In genomic region chr14:53180272-53181221, GRCh38 we compare ENCODE assay signal across 8 cellular contexts. TPM values are rescaled to one million over a fixed set of nuclear protein-coding genes. Genes with fewer than 3 reads are reported as not detected.
DNase-seq lines count a peak whose midpoint lies in the region; ATAC-seq and TF ChIP-seq lines count a peak whose summit lies in the region.

No MANE protein-coding gene starts in this region.

- DNase-seq in activated effector memory CD4-positive, alpha-beta T cell treated with anti-CD3 and anti-CD28 coated beads, Interleukin-2, amount 50 U/mL, for 16 hours = peak; percentile 78
- no peak for DNase-seq in activated effector memory CD4-positive, alpha-beta T cell treated with Interleukin-2 at 50 U/mL for 16 hours
- peak; percentile 39 for DNase-seq in activated CD4-positive, CD25-positive, alpha-beta regulatory T cell treated with anti-CD3 and anti-CD28 coated beads, Interleukin-2, amount 50 U/mL, for 72 hours
- peak; percentile 52 for DNase-seq in fibroblast of mammary gland (ENCODE audit: low read depth)
- peak; percentile 35 for DNase-seq in stimulated activated naive CD8-positive, alpha-beta T cell treated with anti-CD3 and anti-CD28 coated beads, Interleukin-15, Interleukin-2, amounts not matched to agents 100 U/mL and 50 U/mL, for 24 hours
- DNase-seq in NCI-H128 (lab: John Stamatoyannopoulos, UW; ENCODE audit: unreplicated experiment) = no peak
- no peak for DNase-seq in middle frontal gyrus (ENCODE audit: extremely low spot score, low spot score)
- no peak for DNase-seq in omental fat pad (ENCODE audit: low spot score)

- ATAC-seq in stimulated activated naive CD8-positive, alpha-beta T cell treated with anti-CD3 and anti-CD28 coated beads, Interleukin-15, Interleukin-2, amounts not matched to agents 100 U/mL and 50 U/mL, for 24 hours = peak; percentile 49
- no peak for ATAC-seq in omental fat pad (ENCODE audit: low FRiP score)

- no peak overlapping the region for H3K4me3 ChIP-seq in fibroblast of mammary gland (ENCODE audit: control insufficient read depth, low read depth, low read length)

- peak; percentile 33 for TF ChIP-seq CTCF in fibroblast of mammary gland (conservative IDR thresholded peaks at IDR 0.05; ENCODE audit: control insufficient read depth, insufficient read depth, low read depth, low read length)
- no peak for TF ChIP-seq CTCF in omental fat pad (IDR thresholded peaks at IDR 0.05)

RNA-seq across cellular contexts. Expression of gene DDHD1, which starts 27.4 kb away (rescaled TPM):
- total RNA-seq in omental fat pad = 10 to 100 TPM; 13.7 to 26.3 (median 21.2) TPM

Comparison
In these comparisons a context has a peak if more than half of its experiments do, and no peak if none do; other contexts are left out.
1. DNase-seq: peak in activated effector memory CD4-positive, alpha-beta T cell treated with anti-CD3 and anti-CD28 coated beads, Interleukin-2, amount 50 U/mL, for 16 hours (single experiment), activated CD4-positive, CD25-positive, alpha-beta regulatory T cell treated with anti-CD3 and anti-CD28 coated beads, Interleukin-2, amount 50 U/mL, for 72 hours (single experiment), fibroblast of mammary gland (single experiment) and stimulated activated naive CD8-positive, alpha-beta T cell treated with anti-CD3 and anti-CD28 coated beads, Interleukin-15, Interleukin-2, amounts not matched to agents 100 U/mL and 50 U/mL, for 24 hours (single experiment); none in activated effector memory CD4-positive, alpha-beta T cell treated with Interleukin-2 at 50 U/mL for 16 hours (single experiment), NCI-H128 (single experiment), middle frontal gyrus (single experiment) and omental fat pad (single experiment).